10 cellular contexts compared by ENCODE assay signal in the genomic region with DNA sequence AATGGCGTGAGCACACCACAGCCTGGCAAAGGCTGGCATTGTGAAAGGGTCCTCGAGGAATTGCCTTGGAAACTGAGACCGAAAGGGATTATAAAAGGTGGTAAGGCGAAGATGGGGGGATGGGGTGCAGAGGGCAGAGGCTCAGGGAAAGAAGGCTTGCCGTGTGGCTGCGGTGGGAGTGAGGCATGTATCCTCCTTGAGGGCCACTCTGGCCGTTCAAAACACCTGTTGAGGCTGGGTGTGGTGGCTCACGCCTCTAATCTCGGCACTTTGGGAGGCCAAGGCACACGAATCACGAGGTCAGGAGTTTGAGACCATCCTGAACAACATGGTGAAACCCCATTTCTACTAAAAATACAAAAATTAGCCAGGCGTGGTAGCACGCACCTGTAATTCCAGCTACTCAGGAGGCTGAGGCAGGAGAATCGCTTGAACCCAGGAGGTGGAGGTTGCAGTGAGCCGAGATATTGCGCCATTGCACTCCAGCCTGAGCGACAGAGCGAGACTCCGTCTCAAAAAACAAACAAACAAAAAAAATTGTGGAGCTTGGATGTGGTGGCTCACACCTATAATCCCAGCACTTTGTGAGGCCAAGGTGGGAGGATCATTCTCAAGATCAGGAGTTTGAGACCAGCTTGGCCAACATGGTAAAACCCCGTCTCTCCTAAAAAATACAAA. TPM values are rescaled to one million over a fixed set of nuclear protein-coding genes. Genes with fewer than 3 reads are reported as not detected.
DNase-seq lines count a peak whose midpoint lies in the region; FAIRE-seq and TF ChIP-seq lines count a peak whose summit lies in the region.
"Not testable (repeated sequence)": the region's sequence is repeated elsewhere in the genome, so short reads cannot be mapped to it uniquely, and the experiment has no call there.
"Had no signal": no experiment of that assay in that cellular context is flagged by ENCODE, and none has a peak within 500 bp of the region (broad histone marks: within the 10 kb centered on the region; RNA-seq: fewer than 3 reads in every experiment).

No MANE protein-coding gene starts in this region.

- H3K79me2 ChIP-seq in H1 (ENCODE audit: control insufficient read depth in 1 of 2, insufficient read depth in 2 of 2, low read length in 2 of 2): peaks cover 0 to 19% of the 10 kb centered on the region in 2 experiments; a peak in 2 of 4 replicates

- peak overlapping the region; percentile 96; the same call in 1 of the 2 replicates for H2BK12ac ChIP-seq in H1 (ENCODE audit: low read depth, low read length)

- WGBS in H1 (ENCODE audit: extremely low coverage in 1 of 2, insufficient coverage in 1 of 2, insufficient read length in 1 of 2, insufficient replicate concordance in 2 of 2, low coverage in 1 of 2, low lambda C conversion rate in 2 of 2, missing lambda C conversion rate in 1 of 2), 2 experiments: 90% methylated on average over 15 of the region's 20 CpGs; no CpG with 5 or more reads in 1 of the 2 experiments

- not testable (repeated sequence) for TF ChIP-seq POLR2A in H1 (IDR thresholded peaks at IDR 0.05; ENCODE audit: control extremely low read depth in 1 of 2, low read depth in 2 of 2, low read length in 2 of 2)

- not testable (repeated sequence) for H3K27me3 Mint-ChIP-seq in mesothelial cell of epicardium (ENCODE audit: low read depth)

- not testable (repeated sequence) for H3K4me2 ChIP-seq in H1 (ENCODE audit: insufficient read depth in 1 of 2, low read depth in 2 of 2, low read length in 2 of 2)

- H4K91ac ChIP-seq in H1 (replicated peaks; ENCODE audit: insufficient read length, low read length): not testable (repeated sequence)

- H2BK20ac ChIP-seq in H1 (ENCODE audit: low read length): not testable (repeated sequence)

- not testable (repeated sequence) for H3K9me3 Mint-ChIP-seq in mesothelial cell of epicardium

- not testable (repeated sequence) for H3K36me3 Mint-ChIP-seq in mesothelial cell of epicardium

- TF ChIP-seq CTCF in HEK293 (tag by site-specific recombination; IDR thresholded peaks at IDR 0.05); RWPE1 (conservative IDR thresholded peaks at IDR 0.05; ENCODE audit: low read depth); H1 (IDR thresholded peaks at IDR 0.05; ENCODE audit: control extremely low read depth in 1 of 3, insufficient read depth in 1 of 3, low read depth in 1 of 3, low read length in 3 of 3); mesothelial cell of epicardium (IDR thresholded peaks at IDR 0.05; ENCODE audit: unreplicated experiment): not testable (repeated sequence)

- POLR2A ChIA-PET in HEK293 (lab: Yijun Ruan, JAX) (interaction anchor here (1.1 to 2.2 kb wide), 3 partner anchors 19 to 43 kb away, joined by 3 to 11 read pairs (median 7); a partner anchor contains a TSS), RWPE1 (lab: Yijun Ruan, JAX; ENCODE audit: low non-redundant PET) (interaction anchor here (0.6 kb wide), 2 partner anchors 19 kb away, joined by 3 read pairs; a partner anchor contains a TSS), H1 (lab: Charles Lee; ENCODE audit: partially characterized antibody) (interaction anchor here (0.9 to 34.9 kb wide), 7 partner anchors 16 to 152 kb away, joined by 3 to 713 read pairs (median 9); a partner anchor contains a TSS)

- not testable (repeated sequence) for TF ChIP-seq EP300 in H1 (IDR thresholded peaks at IDR 0.05; ENCODE audit: borderline replicate concordance in 1 of 2, low read depth in 2 of 2, low read length in 2 of 2)

- peaks cover 59% of the 10 kb centered on the region for H3K4me1 Mint-ChIP-seq in mesothelial cell of epicardium

- H3K18ac ChIP-seq in H1 (ENCODE audit: extremely low read depth, low read length): not testable (repeated sequence)

- not testable (repeated sequence) for H3K4me3 ChIP-seq in HEK293 (ENCODE audit: low read depth, low read length); H1 (ENCODE audit: extremely low read depth in 1 of 4, insufficient read depth in 2 of 4, low read depth in 3 of 4, low read length in 4 of 4)

- not testable (repeated sequence) for H4K8ac ChIP-seq in H1 (ENCODE audit: extremely low read depth, insufficient read depth, low read length)

- not testable (repeated sequence) for H2AK5ac ChIP-seq in H1 (ENCODE audit: low read depth, low read length)

- not testable (repeated sequence) for H3K79me1 ChIP-seq in H1 (ENCODE audit: low read depth, low read length)

- not testable (repeated sequence) for H3K23ac ChIP-seq in H1 (ENCODE audit: insufficient read length)

- not testable (repeated sequence) for H2BK120ac ChIP-seq in H1 (replicated peaks; ENCODE audit: low read depth, low read length)

- not testable (repeated sequence) for H3K9ac ChIP-seq in H1 (replicated peaks in 1 of 4; ENCODE audit: extremely low read depth in 1 of 4, low read depth in 3 of 4, low read length in 3 of 4)

- H3K4me1 ChIP-seq in HEK293 (ENCODE audit: control insufficient read depth, insufficient read depth, low read length) (peaks cover 11% of the 10 kb centered on the region; the same call in 1 of the 2 replicates), H1 (replicated peaks in 1 of 4; ENCODE audit: control insufficient read depth in 3 of 4, insufficient read depth in 4 of 4, low read length in 3 of 4) (peaks cover 5 to 45% (median 35%) of the 10 kb centered on the region in 4 experiments)

- not testable (repeated sequence) for DNase-seq in RWPE1 (ENCODE audit: low spot score); H1 (ENCODE audit: low read depth in 1 of 2, low spot score in 2 of 2); mesothelial cell of epicardium (ENCODE audit: low spot score in 2 of 2, unreplicated experiment in 2 of 2)

- not testable (repeated sequence) for H3K4ac ChIP-seq in H1 (replicated peaks; ENCODE audit: insufficient read length, low read depth, low read length)

- H3K27ac ChIP-seq in HEK293 (ENCODE audit: extremely low read depth, low read depth, low read length); H1 (ENCODE audit: low read depth, low read length): not testable (repeated sequence)
- H3K27ac ChIP-seq in RWPE1: peak overlapping the region; percentile 98

- not testable (repeated sequence) for TF ChIP-seq RAD21 in H1 (IDR thresholded peaks at IDR 0.05 in 1 of 2, conservative IDR thresholded peaks at IDR 0.05 in 1 of 2; ENCODE audit: low read depth in 2 of 2, low read length in 2 of 2)

- CTCF ChIA-PET in HEK293 (lab: Yijun Ruan, JAX): interaction anchor here (1.0 kb wide), 1 partner anchor 152 kb away, joined by 3 read pairs; a partner anchor contains a TSS
- CTCF ChIA-PET in RWPE1 (lab: Yijun Ruan, JAX): interaction anchor here (0.8 kb wide), 1 partner anchor 18 kb away, joined by 3 read pairs; no protein-coding TSS in a partner anchor
- CTCF ChIA-PET in H1 (lab: Charles Lee; ENCODE audit: partially characterized antibody): interaction anchor here (0.6 to 2.6 kb wide), 5 partner anchors 20 to 219 kb away, joined by 3 to 10 read pairs (median 3); a partner anchor contains a TSS

- H3K4me3 Mint-ChIP-seq in mesothelial cell of epicardium: not testable (repeated sequence)

- H2AFZ ChIP-seq in H1 (ENCODE audit: low read length): not testable (repeated sequence)

- H3K27ac Mint-ChIP-seq in mesothelial cell of epicardium: peak overlapping the region; percentile 67

- not testable (repeated sequence) for H4K5ac ChIP-seq in H1 (ENCODE audit: insufficient read length, low read depth, low read length)

- H2BK15ac ChIP-seq in H1 (ENCODE audit: low read length): not testable (repeated sequence)

- H3K27me3 ChIP-seq in H1 (replicated peaks in 1 of 4; ENCODE audit: control insufficient read depth in 3 of 4, extremely low read depth in 1 of 4, insufficient read depth in 3 of 4, low read length in 3 of 4): not testable (repeated sequence)

- not testable (repeated sequence) for H3K14ac ChIP-seq in H1 (ENCODE audit: insufficient read length)

- H3K36me3 ChIP-seq in HEK293 (ENCODE audit: control insufficient read depth in 2 of 2, insufficient read depth in 1 of 2, low read length in 2 of 2): peaks cover 0 to 10% of the 10 kb centered on the region in 2 experiments; a peak in 1 of 3 replicates
- peaks cover 4 to 16% (median 6%) of the 10 kb centered on the region in 4 experiments for H3K36me3 ChIP-seq in H1 (ENCODE audit: control insufficient read depth in 2 of 4, insufficient read depth in 4 of 4, low read length in 3 of 4)

- H4K20me1 ChIP-seq in H1 (replicated peaks in 1 of 2; ENCODE audit: control insufficient read depth in 1 of 2, insufficient read depth in 2 of 2, low read length in 2 of 2): not testable (repeated sequence)

- not testable (repeated sequence) for H2BK5ac ChIP-seq in H1 (ENCODE audit: low read depth, low read length)

- peaks cover 16% of the 10 kb centered on the region for H3K23me2 ChIP-seq in H1 (ENCODE audit: low read depth, low read length)

- not testable (repeated sequence) for H3K9me3 ChIP-seq in HEK293 (ENCODE audit: control insufficient read depth, insufficient read depth, low read depth, low read length); H1 (ENCODE audit: insufficient read depth in 2 of 2, low read depth in 1 of 2, low read length in 1 of 2)

- FAIRE-seq in H1 (lab: Jason Lieb, UNC): not testable (repeated sequence)

- not testable (repeated sequence) for H3K56ac ChIP-seq in H1 (replicated peaks; ENCODE audit: insufficient read length, low read depth, low read length)

RNA-seq across cellular contexts. Expression of a gene that starts 1.4 kb away (rescaled TPM):
- 86.1 and 87.7 TPM in 2 replicates for total RNA-seq in H1 (2021; fragmentation: NEBNext Ultra II Directional; extraction: Animal tissue kit (Norgen Biotek cat#: 25700))
- 273 and 321 TPM in 2 replicates for polyA plus RNA-seq in H1 (2011; rRNA removed)
- 136 TPM for polyA plus RNA-seq in H1 (2011; cell fraction: cytosol; rRNA removed)
- polyA plus RNA-seq in H1 (2011; cell fraction: nucleus; rRNA removed): 162 TPM
- 71.0 to 119 TPM (median 109 TPM) in 4 replicates for polyA plus RNA-seq in H1 (2012, experiment 1 of 2)
- 123 TPM for polyA plus RNA-seq in H1 (2012, experiment 2 of 2)
- polyA plus RNA-seq in H1 (2013, experiment 1 of 2): 180 TPM
- 205 TPM for polyA plus RNA-seq in H1 (2013, experiment 2 of 2)
- 56.1 and 63.2 TPM in 2 replicates for polyA minus RNA-seq in H1 (2011; rRNA and poly(A)+ RNA removed)
- 86.6 TPM for polyA minus RNA-seq in H1 (2011; cell fraction: cytosol; rRNA and poly(A)+ RNA removed)
- polyA minus RNA-seq in H1 (2011; cell fraction: nucleus; rRNA and poly(A)+ RNA removed): 37.2 TPM
- 79.1 to 84.3 TPM (median 79.9 TPM) in 3 replicates for total RNA-seq in mesothelial cell of epicardium
- total RNA-seq: A673; CD4-positive, alpha-beta memory T cell; CD4-positive, CD25-positive, alpha-beta regulatory T cell; CD8-positive, alpha-beta memory T cell had no signal
- polyA plus RNA-seq: AG04450; CD14-positive monocyte; CD4-positive, CD25-positive, alpha-beta regulatory T cell; CD8-positive, alpha-beta memory T cell had no signal

RNA-seq across cellular contexts. Expression of a gene that starts 12.9 kb away (rescaled TPM):
- 1.3 TPM in 2 replicates for total RNA-seq in H1 (2021; fragmentation: NEBNext Ultra II Directional; extraction: Animal tissue kit (Norgen Biotek cat#: 25700))
- 1.9 and 3.1 TPM in 2 replicates for polyA plus RNA-seq in H1 (2011; rRNA removed)
- 2.3 TPM for polyA plus RNA-seq in H1 (2011; cell fraction: cytosol; rRNA removed)
- polyA plus RNA-seq in H1 (2011; cell fraction: nucleus; rRNA removed): 3.5 TPM
- polyA plus RNA-seq in H1 (2012, experiment 1 of 2): 0.76 to 1.4 TPM (median 1.1 TPM) in 4 replicates
- 0.33 TPM for polyA plus RNA-seq in H1 (2012, experiment 2 of 2)
- polyA plus RNA-seq in H1 (2013, experiment 1 of 2): 0.87 TPM
- 0.68 TPM for polyA plus RNA-seq in H1 (2013, experiment 2 of 2)
- polyA minus RNA-seq in H1 (2011; rRNA and poly(A)+ RNA removed): 0.41 TPM in 1 of 2 replicates, not detected in the other
- polyA minus RNA-seq in H1 (2011; cell fraction: cytosol; rRNA and poly(A)+ RNA removed): not detected
- 1.7 TPM for polyA minus RNA-seq in H1 (2011; cell fraction: nucleus; rRNA and poly(A)+ RNA removed)
- total RNA-seq in mesothelial cell of epicardium: 0.96 to 1.7 TPM (median 1.4 TPM) in 3 replicates

RNA-seq across cellular contexts. Expression of a gene that starts 19.5 kb away (rescaled TPM):
- 61.6 and 68.7 TPM in 2 replicates for total RNA-seq in H1 (2021; fragmentation: NEBNext Ultra II Directional; extraction: Animal tissue kit (Norgen Biotek cat#: 25700))
- 52.6 and 60.8 TPM in 2 replicates for polyA plus RNA-seq in H1 (2011; rRNA removed)
- polyA plus RNA-seq in H1 (2011; cell fraction: cytosol; rRNA removed): 73.1 TPM
- polyA plus RNA-seq in H1 (2011; cell fraction: nucleus; rRNA removed): 90.5 TPM
- polyA plus RNA-seq in H1 (2012, experiment 1 of 2): 51.6 to 65.4 TPM (median 59.2 TPM) in 4 replicates
- polyA plus RNA-seq in H1 (2012, experiment 2 of 2): 51.0 TPM
- polyA plus RNA-seq in H1 (2013, experiment 1 of 2): 35.2 TPM
- 33.5 TPM for polyA plus RNA-seq in H1 (2013, experiment 2 of 2)
- polyA minus RNA-seq in H1 (2011; rRNA and poly(A)+ RNA removed): 43.6 and 47.9 TPM in 2 replicates
- 29.1 TPM for polyA minus RNA-seq in H1 (2011; cell fraction: cytosol; rRNA and poly(A)+ RNA removed)
- polyA minus RNA-seq in H1 (2011; cell fraction: nucleus; rRNA and poly(A)+ RNA removed): 25.3 TPM
- total RNA-seq in mesothelial cell of epicardium: 72.1 to 76.4 TPM (median 75.7 TPM) in 3 replicates

RNA-seq across cellular contexts. Expression of a gene that starts 28.8 kb away (rescaled TPM):
- total RNA-seq in H1 (2021; fragmentation: NEBNext Ultra II Directional; extraction: Animal tissue kit (Norgen Biotek cat#: 25700)): 49.6 and 51.5 TPM in 2 replicates
- 77.1 and 97.1 TPM in 2 replicates for polyA plus RNA-seq in H1 (2011; rRNA removed)
- polyA plus RNA-seq in H1 (2011; cell fraction: cytosol; rRNA removed): 46.5 TPM
- polyA plus RNA-seq in H1 (2011; cell fraction: nucleus; rRNA removed): 79.7 TPM
- polyA plus RNA-seq in H1 (2012, experiment 1 of 2): 30.1 to 58.0 TPM (median 53.0 TPM) in 4 replicates
- polyA plus RNA-seq in H1 (2012, experiment 2 of 2): 61.9 TPM
- 45.0 TPM for polyA plus RNA-seq in H1 (2013, experiment 1 of 2)
- polyA plus RNA-seq in H1 (2013, experiment 2 of 2): 46.8 TPM
- 24.8 and 31.0 TPM in 2 replicates for polyA minus RNA-seq in H1 (2011; rRNA and poly(A)+ RNA removed)
- polyA minus RNA-seq in H1 (2011; cell fraction: cytosol; rRNA and poly(A)+ RNA removed): 36.6 TPM
- 32.5 TPM for polyA minus RNA-seq in H1 (2011; cell fraction: nucleus; rRNA and poly(A)+ RNA removed)
- total RNA-seq in mesothelial cell of epicardium: 36.4 to 37.3 TPM (median 37.0 TPM) in 3 replicates

RNA-seq across cellular contexts. Expression of a gene that starts 42.4 kb away (rescaled TPM):
- 83.3 and 84.1 TPM in 2 replicates for total RNA-seq in H1 (2021; fragmentation: NEBNext Ultra II Directional; extraction: Animal tissue kit (Norgen Biotek cat#: 25700))
- 483 and 512 TPM in 2 replicates for polyA plus RNA-seq in H1 (2011; rRNA removed)
- polyA plus RNA-seq in H1 (2011; cell fraction: cytosol; rRNA removed): 255 TPM
- 252 TPM for polyA plus RNA-seq in H1 (2011; cell fraction: nucleus; rRNA removed)
- 102 to 148 TPM (median 131 TPM) in 4 replicates for polyA plus RNA-seq in H1 (2012, experiment 1 of 2)
- 241 TPM for polyA plus RNA-seq in H1 (2012, experiment 2 of 2)
- polyA plus RNA-seq in H1 (2013, experiment 1 of 2): 194 TPM
- 225 TPM for polyA plus RNA-seq in H1 (2013, experiment 2 of 2)
- polyA minus RNA-seq in H1 (2011; rRNA and poly(A)+ RNA removed): 162 and 226 TPM in 2 replicates
- polyA minus RNA-seq in H1 (2011; cell fraction: cytosol; rRNA and poly(A)+ RNA removed): 64.1 TPM
- polyA minus RNA-seq in H1 (2011; cell fraction: nucleus; rRNA and poly(A)+ RNA removed): 59.3 TPM
- total RNA-seq in mesothelial cell of epicardium: 48.6 to 53.7 TPM (median 49.5 TPM) in 3 replicates
